Comparison of ENCODE assay signal across 1 cellular context in genomic region chr12:105201389-105201788, GRCh38.
TF ChIP-seq lines count a peak whose summit lies in the region.

No MANE protein-coding gene starts in this region.

TF ChIP-seq in IMR-90, 13 proteins besides CTCF, POLR2A, EP300 and RAD21:
- TF ChIP-seq MAZ (IDR thresholded peaks at IDR 0.05; ENCODE audit: borderline replicate concordance, low read depth, low read length): no peak
- no peak for TF ChIP-seq FOS (IDR thresholded peaks at IDR 0.05; ENCODE audit: low read depth, low read length)
- no peak for TF ChIP-seq RCOR1 (IDR thresholded peaks at IDR 0.05; ENCODE audit: insufficient replicate concordance, low read length)
- no peak for TF ChIP-seq RFX5 (IDR thresholded peaks at IDR 0.05; ENCODE audit: low read depth, low read length)
- no peak for TF ChIP-seq MAFK (IDR thresholded peaks at IDR 0.05; ENCODE audit: low read depth, low read length)
- TF ChIP-seq CHD1 (IDR thresholded peaks at IDR 0.05; ENCODE audit: low read depth, low read length): no peak
- TF ChIP-seq SMC3 (IDR thresholded peaks at IDR 0.05; ENCODE audit: low read depth, low read length): no peak
- TF ChIP-seq BHLHE40 (IDR thresholded peaks at IDR 0.05; ENCODE audit: low read depth, low read length): no peak
- TF ChIP-seq, protein P1, sequence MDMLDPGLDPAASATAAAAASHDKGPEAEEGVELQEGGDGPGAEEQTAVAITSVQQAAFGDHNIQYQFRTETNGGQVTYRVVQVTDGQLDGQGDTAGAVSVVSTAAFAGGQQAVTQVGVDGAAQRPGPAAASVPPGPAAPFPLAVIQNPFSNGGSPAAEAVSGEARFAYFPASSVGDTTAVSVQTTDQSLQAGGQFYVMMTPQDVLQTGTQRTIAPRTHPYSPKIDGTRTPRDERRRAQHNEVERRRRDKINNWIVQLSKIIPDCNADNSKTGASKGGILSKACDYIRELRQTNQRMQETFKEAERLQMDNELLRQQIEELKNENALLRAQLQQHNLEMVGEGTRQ (IDR thresholded peaks at IDR 0.05; ENCODE audit: low read depth, low read length): no peak
- TF ChIP-seq CEBPB (IDR thresholded peaks at IDR 0.05; ENCODE audit: low read depth, low read length): no peak
- TF ChIP-seq MXI1 (IDR thresholded peaks at IDR 0.05; ENCODE audit: borderline replicate concordance, low read depth, low read length): no peak
- no peak for TF ChIP-seq NFE2L2 (IDR thresholded peaks at IDR 0.05; ENCODE audit: low read depth, low read length)
- no peak for TF ChIP-seq ELK1 (IDR thresholded peaks at IDR 0.05; ENCODE audit: borderline replicate concordance, low read depth, low read length)
